In genomic region chr7:121073463-121074099, GRCh38 we compare ENCODE assay signal across 19 cellular contexts.
"Had no signal": no experiment of that assay in that cellular context is flagged by ENCODE, and none has a peak within 500 bp of the region (broad histone marks: within the 10 kb centered on the region; RNA-seq: fewer than 3 reads in every experiment).

No MANE protein-coding gene starts in this region.

- H3K27me3 ChIP-seq: colonic mucosa, suprapubic skin had no signal

- ATAC-seq: natural killer cell treated with Interleukin-12 subunit alpha and Interleukin-12 subunit beta and Interleukin-15 and Interleukin-18, amount 100 ng/mL, for 72 hours had no signal

- H3K9me3 ChIP-seq: colonic mucosa, suprapubic skin had no signal

- H3K4me1 ChIP-seq: colonic mucosa, suprapubic skin had no signal

- H3K27ac ChIP-seq: colonic mucosa, skin epidermis, suprapubic skin had no signal

- FAIRE-seq: endometrium had no signal

- H3K36me3 ChIP-seq: colonic mucosa, suprapubic skin had no signal

- H3K4me3 ChIP-seq: colonic mucosa, lung, skin epidermis, suprapubic skin had no signal

- DNase-seq: activated B cell treated with CpG ODN at 0.5 μM for 24 hours; activated CD4-positive, alpha-beta memory T cell treated with anti-CD3 and anti-CD28 coated beads for 36 hours; activated CD4-positive, alpha-beta T cell treated with anti-CD3 and anti-CD28 coated beads for 4 hours; activated naive CD4-positive, alpha-beta T cell; activated naive CD8-positive, alpha-beta T cell treated with anti-CD3 and anti-CD28 coated beads, Interleukin-2, amount 10 ng/mL, durations not matched to agents 7 days and 5 days; activated T-cell treated with anti-CD3 and anti-CD28 coated beads for 4 hours; anterior cingulate cortex; colonic mucosa; erythroblast; nucleus accumbens; posterior cingulate gyrus; stimulated activated CD4-positive, alpha-beta T cell treated with anti-CD3 and anti-CD28 coated beads, Interleukin-2, amount 100 ng/mL, for 48 hours; T-helper 1 cell; T-helper 9 cell had no signal
